In genomic region chr4:70277121-70277520, GRCh38 we compare ENCODE assay signal across 21 cellular contexts. TPM values are rescaled to one million over a fixed set of nuclear protein-coding genes. Genes with fewer than 3 reads are reported as not detected.
DNase-seq lines count a peak whose midpoint lies in the region; TF ChIP-seq lines count a peak whose summit lies in the region.
"Had no signal": no experiment of that assay in that cellular context is flagged by ENCODE, and none has a peak within 500 bp of the region (broad histone marks: within the 10 kb centered on the region; RNA-seq: fewer than 3 reads in every experiment).

No MANE protein-coding gene starts in this region.

- no peak overlapping the region for H2AK5ac ChIP-seq in H9 (ENCODE audit: insufficient read length, low read length)

- no peak overlapping the region for H3K27ac ChIP-seq in H9 (ENCODE audit: insufficient read length, low read depth, low read length)
- H3K27ac ChIP-seq: A549 had no signal

- no peak overlapping the region for H3K4ac ChIP-seq in H9 (ENCODE audit: low read depth, low read length)

- H3K56ac ChIP-seq in H9 (ENCODE audit: insufficient read length, low read depth, low read length) = no peak overlapping the region

- H3K79me2 ChIP-seq in H9 (ENCODE audit: insufficient read depth, low read length) = no peaks in the 10 kb centered on the region

- no CpG with 5 or more reads among the region's 2 CpGs for WGBS in H9 (ENCODE audit: extremely low coverage, insufficient read length, low lambda C conversion rate)

- no peak overlapping the region for H4K91ac ChIP-seq in H9 (ENCODE audit: insufficient read length, low read depth, low read length)

- H3K4me2 ChIP-seq in H9 (ENCODE audit: insufficient read depth, insufficient read length, low read length) = no peak overlapping the region
- H3K4me2 ChIP-seq: A549 had no signal

- no peak overlapping the region for H3K23ac ChIP-seq in H9 (ENCODE audit: insufficient read length, low read depth, low read length)

- no peaks in the 10 kb centered on the region for H3K79me1 ChIP-seq in H9 (ENCODE audit: insufficient read depth, low read depth, low read length, poor library complexity, severe bottlenecking)

- no peaks in the 10 kb centered on the region for H3K27me3 ChIP-seq in H9 (ENCODE audit: insufficient read depth, low read length)

- no peaks in the 10 kb centered on the region for H3K9me3 ChIP-seq in H9 (ENCODE audit: control insufficient read depth, low read depth, low read length)
- H3K9me3 ChIP-seq: A549 had no signal

- H2BK20ac ChIP-seq in H9 (ENCODE audit: low read depth, low read length, poor library complexity, severe bottlenecking) = no peak overlapping the region

- no peak overlapping the region for H3K14ac ChIP-seq in H9 (ENCODE audit: insufficient read depth, low read length)

- no peaks in the 10 kb centered on the region for H3K23me2 ChIP-seq in H9 (ENCODE audit: insufficient read length, low read depth, low read length, poor library complexity, severe bottlenecking)

- H4K20me1 ChIP-seq in H9 (ENCODE audit: control insufficient read depth, insufficient read depth, insufficient read length) = no peaks in the 10 kb centered on the region

- no peak overlapping the region for H3K9ac ChIP-seq in H9 (ENCODE audit: extremely low read depth, insufficient read length, low read length)

- no peak overlapping the region for H2BK120ac ChIP-seq in H9 (ENCODE audit: low read depth, low read length, poor library complexity, severe bottlenecking)

- TF ChIP-seq CTCF in H9 (conservative IDR thresholded peaks at IDR 0.05) = no peak

- H2BK5ac ChIP-seq in H9 (ENCODE audit: insufficient read length, low read length) = no peak overlapping the region

- H3K9me3 Mint-ChIP-seq in H9 = no peaks in the 10 kb centered on the region
- H3K9me3 Mint-ChIP-seq: CD8-positive, alpha-beta T cell had no signal

- no peaks in the 10 kb centered on the region for H3K36me3 Mint-ChIP-seq in H9 (ENCODE audit: insufficient read depth in 1 of 3, low read depth in 3 of 3)
- H3K36me3 Mint-ChIP-seq: CD4-positive, CD25-positive, alpha-beta regulatory T cell; CD8-positive, alpha-beta T cell had no signal

- H3K4me1 Mint-ChIP-seq in H9 = no peaks in the 10 kb centered on the region
- H3K4me1 Mint-ChIP-seq: CD4-positive, CD25-positive, alpha-beta regulatory T cell had no signal

- H4K5ac ChIP-seq in H9 (ENCODE audit: insufficient read length, low read depth, low read length) = no peak overlapping the region

- H3K27ac Mint-ChIP-seq in H9 = no peak overlapping the region
- H3K27ac Mint-ChIP-seq: CD4-positive, CD25-positive, alpha-beta regulatory T cell; CD8-positive, alpha-beta T cell had no signal

- H2BK12ac ChIP-seq in H9 (ENCODE audit: insufficient read length, low read depth, low read length) = no peak overlapping the region

- H3K4me1 ChIP-seq in H9 (ENCODE audit: insufficient read depth, low read length) = no peaks in the 10 kb centered on the region
- H3K4me1 ChIP-seq: A549 had no signal

- H3K27me3 Mint-ChIP-seq in H9 (ENCODE audit: low read depth) = no peaks in the 10 kb centered on the region
- H3K27me3 Mint-ChIP-seq: CD4-positive, CD25-positive, alpha-beta regulatory T cell had no signal

- DNase-seq in COLO829 (ENCODE audit: low spot score) (peak; percentile 65), globus pallidus (ENCODE audit: low spot score) (peak; percentile 57), midbrain (lab: John Stamatoyannopoulos, UW) (peak; percentile 10), superior temporal gyrus (ENCODE audit: extremely low spot score) (peak; percentile 58), NCI-H226 (no peak), H9 (no peak), NCI-H2227 (lab: John Stamatoyannopoulos, UW; ENCODE audit: unreplicated experiment) (no peak)
- DNase-seq: 8988T; ACHN; AML-193; C1 segment of cervical spinal cord; CD4-positive, CD25-positive, alpha-beta regulatory T cell; CD8-positive, alpha-beta T cell; DMS 273 treated with DMSO at 0.1 percent for 48 hours; DMS79; EL; GDM1; GOT3; HCEC 1CT had no signal

- H4K8ac ChIP-seq in H9 (replicated peaks; ENCODE audit: insufficient read length, low read depth, low read length) = no peak overlapping the region

- H3K18ac ChIP-seq in H9 (ENCODE audit: insufficient read length, low read depth, low read length) = no peak overlapping the region

- H3T11ph ChIP-seq in H9 (ENCODE audit: low read length) = no peak overlapping the region

- H2AFZ ChIP-seq in H9 (ENCODE audit: low read length) = no peak overlapping the region

- no peak overlapping the region for H3K4me3 Mint-ChIP-seq in H9
- H3K4me3 Mint-ChIP-seq: CD4-positive, CD25-positive, alpha-beta regulatory T cell; CD8-positive, alpha-beta T cell had no signal

- H2BK15ac ChIP-seq in H9 (ENCODE audit: low read depth, low read length) = no peak overlapping the region

RNA-seq across cellular contexts. Expression of gene CSN3, which starts 34.7 kb away (rescaled TPM):
- total RNA-seq in H9 (2021) = not detected in 2 replicates
- total RNA-seq: CD4-positive, CD25-positive, alpha-beta regulatory T cell; CD8-positive, alpha-beta T cell; GM12878 had no signal

RNA-seq across cellular contexts. Expression of gene FDCSP, which starts 51.2 kb away (rescaled TPM):
- not detected in 2 replicates for total RNA-seq in H9 (2021)
- total RNA-seq: CD4-positive, CD25-positive, alpha-beta regulatory T cell; CD8-positive, alpha-beta T cell; GM12878 had no signal

RNA-seq across cellular contexts. Expression of gene CABS1, which starts 57.7 kb away (rescaled TPM):
- total RNA-seq in H9 (2021) = 0.15 TPM in 1 of 2 replicates, not detected in the other
- total RNA-seq: CD4-positive, CD25-positive, alpha-beta regulatory T cell; CD8-positive, alpha-beta T cell; GM12878 had no signal

Comparison
In these comparisons a context has a peak if more than half of its experiments do, and no peak if none do; other contexts are left out.
1. DNase-seq: peak in COLO829 (single experiment), globus pallidus (single experiment), midbrain (single experiment) and superior temporal gyrus (single experiment); none in NCI-H226 (single experiment), H9 (single experiment) and NCI-H2227 (single experiment).